ENCODE assay signal across 8 cellular contexts in genomic region chr4:67545996-67546356, GRCh38. TPM values are rescaled to one million over a fixed set of nuclear protein-coding genes. Genes with fewer than 3 reads are reported as not detected.
DNase-seq lines count a peak whose midpoint lies in the region; ATAC-seq, FAIRE-seq and TF ChIP-seq lines count a peak whose summit lies in the region.

No MANE protein-coding gene starts in this region.

- H3K27me3 Mint-ChIP-seq in HFFc6 (ENCODE audit: insufficient read depth): 0 out of 2 replicates have a peak, but pooled peaks cover 1% of the 10 kb centered on the region
- no peaks in the 10 kb centered on the region for H3K27me3 Mint-ChIP-seq in activated naive CD8-positive, alpha-beta T cell treated with anti-CD3 and anti-CD28 coated beads for 36 hours

- POLR2A ChIA-PET in AG04449 (lab: Yijun Ruan, JAX): no interaction called here

- H3K36me3 Mint-ChIP-seq in HFFc6 (ENCODE audit: low read depth): peaks cover 14% of the 10 kb centered on the region
- peaks cover 19% of the 10 kb centered on the region for H3K36me3 Mint-ChIP-seq in activated naive CD8-positive, alpha-beta T cell treated with anti-CD3 and anti-CD28 coated beads for 36 hours

- no peaks in the 10 kb centered on the region for H3K9me3 Mint-ChIP-seq in HFFc6
- H3K9me3 Mint-ChIP-seq in activated naive CD8-positive, alpha-beta T cell treated with anti-CD3 and anti-CD28 coated beads for 36 hours: no peaks in the 10 kb centered on the region

- FAIRE-seq in HTR-8/SVneo (lab: Jason Lieb, UNC): no peak

- CTCF ChIA-PET in AG04449 (lab: Yijun Ruan, JAX): interaction anchor here (1.0 kb wide), 1 partner anchor 366 kb away, joined by 4 read pairs; no protein-coding TSS in a partner anchor

- H3K27ac Mint-ChIP-seq in HFFc6: no peak overlapping the region
- H3K27ac Mint-ChIP-seq in activated naive CD8-positive, alpha-beta T cell treated with anti-CD3 and anti-CD28 coated beads for 36 hours: no peak overlapping the region

- peaks cover 32% of the 10 kb centered on the region for H3K4me1 Mint-ChIP-seq in HFFc6 (ENCODE audit: low read depth)
- peaks cover 33% of the 10 kb centered on the region for H3K4me1 Mint-ChIP-seq in activated naive CD8-positive, alpha-beta T cell treated with anti-CD3 and anti-CD28 coated beads for 36 hours

- DNase-seq in AG04449 (ENCODE audit: low read depth, low spot score) (no peak), HFFc6 (no peak), medulla oblongata (ENCODE audit: extremely low spot score) (peak; percentile 32), midbrain (lab: John Stamatoyannopoulos, UW) (no peak), HTR-8/SVneo (ENCODE audit: insufficient read length, low spot score) (no peak)
- DNase-seq in activated naive CD8-positive, alpha-beta T cell treated with anti-CD3 and anti-CD28 coated beads for 36 hours: no peak

- TF ChIP-seq CTCF in AG04449 (IDR thresholded peaks at IDR 0.05; ENCODE audit: insufficient read depth, low read length, missing control alignments) (no peak), HFFc6 (IDR thresholded peaks at IDR 0.05) (no peak)

- ATAC-seq in GM19351 (IDR thresholded peaks at IDR 0.05; ENCODE audit: unreplicated experiment) (no peak), GM21367 (IDR thresholded peaks at IDR 0.05; ENCODE audit: unreplicated experiment) (no peak)

- H3K4me3 Mint-ChIP-seq in HFFc6: peak overlapping the region; percentile 98
- H3K4me3 Mint-ChIP-seq in activated naive CD8-positive, alpha-beta T cell treated with anti-CD3 and anti-CD28 coated beads for 36 hours: peak overlapping the region; percentile 99

- H3K4me3 ChIP-seq in AG04449 (ENCODE audit: low read depth, low read length): peak overlapping the region; percentile 79

RNA-seq across cellular contexts. Expression of gene CENPC, which starts 0.7 kb away (rescaled TPM):
- 1 to 10 TPM; 8.0 to 9.4 (median 9.0) TPM for total RNA-seq in HFFc6 (2021; fragmentation: NEBNext Ultra II Directional; extraction: Animal tissue kit (Norgen Biotek cat#: 25700))
- total RNA-seq in activated naive CD8-positive, alpha-beta T cell treated with anti-CD3 and anti-CD28 coated beads for 36 hours: 10 to 100 TPM; 23.5 to 24.3 TPM

RNA-seq across cellular contexts. Expression of gene STAP1, which starts 12.6 kb away (rescaled TPM):
- not detected for total RNA-seq in HFFc6 (2021; fragmentation: NEBNext Ultra II Directional; extraction: Animal tissue kit (Norgen Biotek cat#: 25700))
- total RNA-seq in activated naive CD8-positive, alpha-beta T cell treated with anti-CD3 and anti-CD28 coated beads for 36 hours: 1 to 10 TPM; 6.3 to 7.4 TPM

Comparison
In these comparisons a context has a peak if more than half of its experiments do, and no peak if none do; other contexts are left out.
1. RNA of gene STAP1, which starts 12.6 kb away (total RNA-seq): 6.3 to 7.4 TPM in activated naive CD8-positive, alpha-beta T cell treated with anti-CD3 and anti-CD28 coated beads for 36 hours; not detected in HFFc6; every median in the first group is over 4 times any median in the second.